Comparison of ENCODE assay signal across 9 cellular contexts in genomic region chr19:33273881-33274662, GRCh38. TPM values are rescaled to one million over a fixed set of nuclear protein-coding genes. Genes with fewer than 3 reads are reported as not detected.
A peak's percentile ranks its signal among the peaks of the same experiment; 100 is the strongest.
DNase-seq lines count a peak whose midpoint lies in the region; ATAC-seq, FAIRE-seq and TF ChIP-seq lines count a peak whose summit lies in the region.
"Had no signal": no experiment of that assay in that cellular context is flagged by ENCODE, and none has a peak within 500 bp of the region (broad histone marks: within the 10 kb centered on the region; RNA-seq: fewer than 3 reads in every experiment).

No MANE protein-coding gene starts in this region.

- H3K27me3 ChIP-seq in BLaER1 (no peaks in the 10 kb centered on the region), MM.1S (replicated peaks; ENCODE audit: insufficient read depth, low read length) (peaks cover 72% of the 10 kb centered on the region)
- H3K27me3 ChIP-seq: cardiac muscle cell had no signal

- H3K4me3 Mint-ChIP-seq in activated naive CD4-positive, alpha-beta T cell treated with anti-CD3 and anti-CD28 coated beads, Interleukin-2, amount 10 ng/mL, durations not matched to agents 7 days and 5 days, result no peak overlapping the region

- peaks cover 81% of the 10 kb centered on the region for H3K4me1 ChIP-seq in BLaER1
- H3K4me1 ChIP-seq in kidney (ENCODE audit: control insufficient read depth in 1 of 2, insufficient read depth in 1 of 2, low read depth in 1 of 2, low read length in 2 of 2), result peaks cover 3 to 5% of the 10 kb centered on the region in 2 donors
- no peaks in the 10 kb centered on the region for H3K4me1 ChIP-seq in MM.1S (ENCODE audit: low read length)

- H3K9me3 ChIP-seq in BLaER1 (no peaks in the 10 kb centered on the region), kidney (ENCODE audit: control insufficient read depth in 1 of 2, low read length in 2 of 2) (no peaks in the 10 kb centered on the region), MM.1S (replicated peaks; ENCODE audit: insufficient read depth, low read length) (no peaks in the 10 kb centered on the region)

- H3K79me2 ChIP-seq in MM.1S (ENCODE audit: low read length), result no peaks in the 10 kb centered on the region

- H3K27ac ChIP-seq in BLaER1 (peak overlapping the region; percentile 75), kidney (ENCODE audit: low read depth in 2 of 2, low read length in 2 of 2) (no peak overlapping the region), MM.1S (ENCODE audit: low read length) (no peak overlapping the region)
- H3K27ac ChIP-seq: cardiac muscle cell had no signal

- no peaks in the 10 kb centered on the region for H3K9me2 ChIP-seq in MM.1S (replicated peaks; ENCODE audit: insufficient read depth, low read length)

- no peak for ATAC-seq in HG03378 (IDR thresholded peaks at IDR 0.05; ENCODE audit: unreplicated experiment)

- H2AFZ ChIP-seq in MM.1S (ENCODE audit: low read length), result no peak overlapping the region

- FAIRE-seq in kidney (lab: Jason Lieb, UNC), result no peak

- no peaks in the 10 kb centered on the region for H3K36me3 ChIP-seq in BLaER1
- no peaks in the 10 kb centered on the region for H3K36me3 ChIP-seq in kidney (ENCODE audit: control insufficient read depth in 1 of 2, insufficient read depth in 2 of 2, low read length in 2 of 2)
- no peaks in the 10 kb centered on the region for H3K36me3 ChIP-seq in MM.1S (replicated peaks; ENCODE audit: insufficient read depth, low read length)
- H3K36me3 ChIP-seq: cardiac muscle cell had no signal

- no peaks in the 10 kb centered on the region for H3F3A ChIP-seq in MM.1S (ENCODE audit: insufficient read depth, low read length)

- DNase-seq in LHCN-M2 (ENCODE audit: low read depth), result peak; percentile 85
- peak; percentile 29 for DNase-seq in activated naive CD4-positive, alpha-beta T cell treated with anti-CD3 and anti-CD28 coated beads, Interleukin-2, amount 10 ng/mL, durations not matched to agents 7 days and 5 days
- DNase-seq in kidney, result peak; percentile 66
- DNase-seq in stimulated activated CD4-positive, alpha-beta T cell treated with anti-CD3 and anti-CD28 coated beads, Interleukin-4, amount 100 ng/mL, for 4 hours, result peak; percentile 29 to 55
- DNase-seq in MM.1S, result no peak
- DNase-seq in LoVo (ENCODE audit: low spot score), result no peak

- intact Hi-C loops in kidney (cut with DNase I), result no loop called here

- no peak overlapping the region for H3K4me3 ChIP-seq in BLaER1
- H3K4me3 ChIP-seq in kidney (ENCODE audit: low read length in 2 of 2), result no peak overlapping the region
- no peak overlapping the region for H3K4me3 ChIP-seq in MM.1S (ENCODE audit: low read length)
- H3K4me3 ChIP-seq: cardiac muscle cell had no signal

- H3K4me2 ChIP-seq in BLaER1 (peak overlapping the region; percentile 85), MM.1S (ENCODE audit: low read depth, low read length) (no peak overlapping the region)

- TF ChIP-seq CTCF in kidney (IDR thresholded peaks at IDR 0.05; ENCODE audit: borderline replicate concordance, extremely low read depth, insufficient read depth), result no peak
- TF ChIP-seq CTCF in MM.1S (IDR thresholded peaks at IDR 0.05; ENCODE audit: low read length), result no peak

- H3K27ac Mint-ChIP-seq in activated naive CD4-positive, alpha-beta T cell treated with anti-CD3 and anti-CD28 coated beads, Interleukin-2, amount 10 ng/mL, durations not matched to agents 7 days and 5 days, result no peak overlapping the region

- CTCF ChIA-PET in activated naive CD4-positive, alpha-beta T cell treated with anti-CD3 and anti-CD28 coated beads, Interleukin-2, amount 10 ng/mL, durations not matched to agents 7 days and 5 days (lab: Charles Lee), result no interaction called here

- H3K9ac ChIP-seq in BLaER1 (peak overlapping the region; percentile 45; the same call in 1 of the 2 replicates), kidney (ENCODE audit: low read length in 2 of 2) (no peak overlapping the region), MM.1S (ENCODE audit: low read length) (no peak overlapping the region)

- H3K4me1 Mint-ChIP-seq in activated naive CD4-positive, alpha-beta T cell treated with anti-CD3 and anti-CD28 coated beads, Interleukin-2, amount 10 ng/mL, durations not matched to agents 7 days and 5 days, result peaks cover 5% of the 10 kb centered on the region

- no peaks in the 10 kb centered on the region for H4K20me1 ChIP-seq in BLaER1
- no peaks in the 10 kb centered on the region for H4K20me1 ChIP-seq in MM.1S (ENCODE audit: insufficient read depth, low read length)

- H3K9me3 Mint-ChIP-seq in activated naive CD4-positive, alpha-beta T cell treated with anti-CD3 and anti-CD28 coated beads, Interleukin-2, amount 10 ng/mL, durations not matched to agents 7 days and 5 days, result no peaks in the 10 kb centered on the region

- peaks cover 7% of the 10 kb centered on the region for H3K27me3 Mint-ChIP-seq in activated naive CD4-positive, alpha-beta T cell treated with anti-CD3 and anti-CD28 coated beads, Interleukin-2, amount 10 ng/mL, durations not matched to agents 7 days and 5 days

- no peaks in the 10 kb centered on the region for H3K36me3 Mint-ChIP-seq in activated naive CD4-positive, alpha-beta T cell treated with anti-CD3 and anti-CD28 coated beads, Interleukin-2, amount 10 ng/mL, durations not matched to agents 7 days and 5 days

RNA-seq across cellular contexts. Expression of gene CEBPA, which starts 28.3 kb away (rescaled TPM):
- total RNA-seq in LHCN-M2 (2014; rRNA removed) (0.17 and 0.19 TPM in 2 replicates), kidney (7.1 TPM)
- polyA plus RNA-seq in LHCN-M2 (2012), result not detected
- 6.6 TPM for polyA plus RNA-seq in kidney (ENCODE audit: insufficient read depth, low read depth, low replicate concordance)

RNA-seq across cellular contexts. Expression of gene SLC7A10, which starts 48.4 kb away (rescaled TPM):
- total RNA-seq in LHCN-M2 (2014; rRNA removed) (not detected in 2 replicates), kidney (not detected)
- polyA plus RNA-seq in LHCN-M2 (2012), result 0.05 TPM
- polyA plus RNA-seq in kidney (ENCODE audit: insufficient read depth, low read depth, low replicate concordance), result 0.41 TPM
- total RNA-seq: cardiac muscle cell had no signal
- polyA plus RNA-seq: cardiac muscle cell had no signal

Comparison
In these comparisons a context has a peak if more than half of its experiments do, and no peak if none do; other contexts are left out.
1. DNase-seq: peak in LHCN-M2 (single experiment), activated naive CD4-positive, alpha-beta T cell treated with anti-CD3 and anti-CD28 coated beads, Interleukin-2, amount 10 ng/mL, durations not matched to agents 7 days and 5 days (single experiment), kidney (single experiment) and stimulated activated CD4-positive, alpha-beta T cell treated with anti-CD3 and anti-CD28 coated beads, Interleukin-4, amount 100 ng/mL, for 4 hours (2 of 2); none in MM.1S (single experiment) and LoVo (single experiment).